20 cellular contexts compared by ENCODE assay signal in genomic region chr5:91541696-91542095, GRCh38.
DNase-seq lines count a peak whose midpoint lies in the region; ATAC-seq and TF ChIP-seq lines count a peak whose summit lies in the region.
"Had no signal": no experiment of that assay in that cellular context is flagged by ENCODE, and none has a peak within 500 bp of the region (broad histone marks: within the 10 kb centered on the region; RNA-seq: fewer than 3 reads in every experiment).

No MANE protein-coding gene starts in this region.

- intact Hi-C loops in left cardiac atrium (cut with DNase I) = no loop called here

- H3K27me3 ChIP-seq in MG63 (no peaks in the 10 kb centered on the region), mesenchymal stem cell (ENCODE audit: control insufficient read depth in 1 of 2, insufficient read depth in 1 of 2, low read length in 2 of 2) (no peaks in the 10 kb centered on the region)

- H2BK12ac ChIP-seq in mesenchymal stem cell (ENCODE audit: low read length in 2 of 2) = no peak overlapping the region

- H3K36me3 Mint-ChIP-seq in osteocyte (ENCODE audit: unreplicated experiment) = no peaks in the 10 kb centered on the region

- H3K4ac ChIP-seq in mesenchymal stem cell (ENCODE audit: low read depth in 1 of 2, low read length in 2 of 2) = no peak overlapping the region

- no peaks in the 10 kb centered on the region for H3K4me1 ChIP-seq in mesenchymal stem cell (ENCODE audit: control insufficient read depth, insufficient read depth, low read depth, low read length)

- H3K9ac ChIP-seq in mesenchymal stem cell (ENCODE audit: low read length) = no peak overlapping the region

- no peak overlapping the region for H3K4me2 ChIP-seq in mesenchymal stem cell (ENCODE audit: low read length, poor library complexity, severe bottlenecking)

- no peak for TF ChIP-seq CTCF in osteocyte (IDR thresholded peaks at IDR 0.05)

- H3K9me3 ChIP-seq in MG63 (no peaks in the 10 kb centered on the region), mesenchymal stem cell (ENCODE audit: control insufficient read depth, low read length) (no peaks in the 10 kb centered on the region)
- H3K9me3 ChIP-seq: thoracic aorta had no signal

- H2BK5ac ChIP-seq in mesenchymal stem cell (ENCODE audit: low read depth, low read length, poor library complexity, severe bottlenecking) = no peak overlapping the region

- no peak overlapping the region for H3K27ac Mint-ChIP-seq in osteocyte (ENCODE audit: unreplicated experiment)
- H3K27ac Mint-ChIP-seq: activated T-helper 2 cell treated with anti-CD3 and anti-CD28 coated beads, Interferon-gamma antibody, Interleukin-2, Interleukin-4, amounts not matched to agents 10 μg/mL and 5 μg/mL and 100 μg/mL, durations not matched to agents 14 hours and 24 hours and 36 hours had no signal

- H3K79me1 ChIP-seq in mesenchymal stem cell (replicated peaks; ENCODE audit: low read length, poor library complexity, severe bottlenecking) = no peaks in the 10 kb centered on the region

- H2BK15ac ChIP-seq in mesenchymal stem cell (ENCODE audit: low read depth, poor library complexity, severe bottlenecking) = no peak overlapping the region

- H4K91ac ChIP-seq in mesenchymal stem cell (ENCODE audit: low read length) = no peak overlapping the region

- no peak overlapping the region for H3K18ac ChIP-seq in mesenchymal stem cell (ENCODE audit: low read depth in 1 of 2, low read length in 2 of 2)

- ATAC-seq in stimulated activated naive CD8-positive, alpha-beta T cell treated with anti-CD3 and anti-CD28 coated beads, Interleukin-15, Interleukin-2, amounts not matched to agents 100 U/mL and 50 U/mL, for 24 hours = no peak
- no peak for ATAC-seq in left cardiac atrium
- ATAC-seq: K562, left lobe of liver had no signal

- no peak overlapping the region for H3K4me3 Mint-ChIP-seq in osteocyte (ENCODE audit: unreplicated experiment)

- H3K36me3 ChIP-seq in MG63 (no peaks in the 10 kb centered on the region), mesenchymal stem cell (ENCODE audit: control insufficient read depth in 1 of 2, insufficient read depth in 2 of 2, low read depth in 1 of 2, low read length in 2 of 2) (no peaks in the 10 kb centered on the region)
- H3K36me3 ChIP-seq: thoracic aorta had no signal

- H2BK120ac ChIP-seq in mesenchymal stem cell (ENCODE audit: low read depth, low read length) = no peak overlapping the region

- H2AFZ ChIP-seq in mesenchymal stem cell (ENCODE audit: low read depth, low read length) = no peak overlapping the region

- peaks cover 22% of the 10 kb centered on the region for H3K9me3 Mint-ChIP-seq in osteocyte (ENCODE audit: unreplicated experiment)
- H3K9me3 Mint-ChIP-seq: activated T-helper 2 cell treated with anti-CD3 and anti-CD28 coated beads, Interferon-gamma antibody, Interleukin-2, Interleukin-4, amounts not matched to agents 10 μg/mL and 5 μg/mL and 100 μg/mL, durations not matched to agents 14 hours and 24 hours and 36 hours had no signal

- no peaks in the 10 kb centered on the region for H3K27me3 Mint-ChIP-seq in osteocyte (ENCODE audit: unreplicated experiment)

- H3K23ac ChIP-seq in mesenchymal stem cell (ENCODE audit: low read length in 2 of 2) = no peak overlapping the region

- H3K4me3 ChIP-seq in MG63 (no peak overlapping the region), mesenchymal stem cell (ENCODE audit: insufficient read depth in 1 of 2, low read depth in 1 of 2, low read length in 2 of 2) (no peak overlapping the region)
- H3K4me3 ChIP-seq: K562, thoracic aorta had no signal

- DNase-seq in Daoy (ENCODE audit: low read depth) (peak; percentile 43), MG63 (peak; percentile 10), dermis blood vessel endothelial cell (peak; percentile 1), mesenchymal stem cell (peak; percentile 17), osteocyte (ENCODE audit: extremely low spot score, unreplicated experiment) (no peak), left cardiac atrium (no peak), globus pallidus (ENCODE audit: low spot score) (no peak)
- DNase-seq in stimulated activated naive CD8-positive, alpha-beta T cell treated with anti-CD3 and anti-CD28 coated beads, Interleukin-15, Interleukin-2, amounts not matched to agents 100 U/mL and 50 U/mL, for 24 hours = no peak
- DNase-seq: activated CD4-positive, CD25-positive, alpha-beta regulatory T cell; activated CD8-positive, alpha-beta memory T cell treated with anti-CD3 and anti-CD28 coated beads for 24 hours; NCI-H1105; NCI-H2171 treated with DMSO at 0.1 percent for 48 hours; Right ventricle myocardium superior; stimulated activated CD4-positive, alpha-beta T cell treated with anti-CD3 and anti-CD28 coated beads, Interleukin-4, amount 100 ng/mL, for 24 hours; stimulated activated CD8-positive, alpha-beta memory T cell treated with anti-CD3 and anti-CD28 coated beads, Interleukin-4, amount 100 ng/mL, for 48 hours; T-helper 2 cell had no signal

- H3K27ac ChIP-seq in mesenchymal stem cell (ENCODE audit: low read length, poor library complexity, severe bottlenecking) = no peak overlapping the region
- H3K27ac ChIP-seq: thoracic aorta had no signal

- H3K14ac ChIP-seq in mesenchymal stem cell (ENCODE audit: low read length in 2 of 2) = no peak overlapping the region

- H2AK5ac ChIP-seq in mesenchymal stem cell (ENCODE audit: low read length, severe bottlenecking) = no peak overlapping the region

- H4K8ac ChIP-seq in mesenchymal stem cell (ENCODE audit: low read length) = no peak overlapping the region

- H3K4me1 Mint-ChIP-seq in osteocyte (ENCODE audit: unreplicated experiment) = no peaks in the 10 kb centered on the region

Comparison
In these comparisons a context has a peak if more than half of its experiments do, and no peak if none do; other contexts are left out.
1. DNase-seq: peak in Daoy (single experiment), MG63 (single experiment), dermis blood vessel endothelial cell (single experiment) and mesenchymal stem cell (single experiment); none in osteocyte (single experiment), stimulated activated naive CD8-positive, alpha-beta T cell treated with anti-CD3 and anti-CD28 coated beads, Interleukin-15, Interleukin-2, amounts not matched to agents 100 U/mL and 50 U/mL, for 24 hours (single experiment), left cardiac atrium (single experiment) and globus pallidus (single experiment).